ENCODE assay signal across 24 cellular contexts in genomic region chr21:38443110-38443509, GRCh38. TPM values are rescaled to one million over a fixed set of nuclear protein-coding genes. Genes with fewer than 3 reads are reported as not detected.
"Had no signal": no experiment of that assay in that cellular context is flagged by ENCODE, and none has a peak within 500 bp of the region (broad histone marks: within the 10 kb centered on the region; RNA-seq: fewer than 3 reads in every experiment).

No MANE protein-coding gene starts in this region.

- DNase-seq: activated CD4-positive, alpha-beta T cell treated with anti-CD3 and anti-CD28 coated beads for 48 hours; activated CD4-positive, CD25-positive, alpha-beta regulatory T cell; activated CD8-positive, alpha-beta T cell treated with anti-CD3 and anti-CD28 coated beads for 36 hours; activated naive CD4-positive, alpha-beta T cell; activated naive CD8-positive, alpha-beta T cell treated with anti-CD3 and anti-CD28 coated beads, Interleukin-2, amount 10 ng/mL, durations not matched to agents 7 days and 5 days; activated T-cell treated with anti-CD3 and anti-CD28 coated beads, Interleukin-2, amount 50 U/mL, for 1 hour; amygdala; central memory CD4-positive, alpha-beta T cell; colonic mucosa; effector CD4-positive, alpha-beta T cell; esophagus squamous epithelium; hippocampal formation; mesendoderm; natural killer cell; stimulated activated CD4-positive, alpha-beta T cell treated with anti-CD3 and anti-CD28 coated beads, Interleukin-2, amount 100 ng/mL, for 24 hours; stimulated activated naive CD4-positive, alpha-beta T cell treated with Interleukin-2 at 50 U/mL for 16 hours; T-cell; transverse colon; uterus had no signal

- H3K9me3 Mint-ChIP-seq: activated CD8-positive, alpha-beta T cell treated with anti-CD3 and anti-CD28 coated beads for 36 hours; activated naive CD8-positive, alpha-beta T cell treated with anti-CD3 and anti-CD28 coated beads, Interleukin-2, amount 10 ng/mL, durations not matched to agents 7 days and 5 days; activated T-helper 17 cell treated with anti-CD3 and anti-CD28 coated beads, Interleukin-2, amount 50 U/mL, for 72 hours; brain; natural killer cell; T-cell had no signal

- H3K36me3 Mint-ChIP-seq: activated naive CD8-positive, alpha-beta T cell treated with anti-CD3 and anti-CD28 coated beads, Interleukin-2, amount 10 ng/mL, durations not matched to agents 7 days and 5 days; brain; natural killer cell; T-cell had no signal

- H3K27ac ChIP-seq: colonic mucosa, esophagus squamous epithelium, transverse colon, uterus had no signal

- H3K4me1 Mint-ChIP-seq: activated naive CD8-positive, alpha-beta T cell treated with anti-CD3 and anti-CD28 coated beads, Interleukin-2, amount 10 ng/mL, durations not matched to agents 7 days and 5 days; activated T-helper 17 cell treated with anti-CD3 and anti-CD28 coated beads, Interleukin-2, amount 50 U/mL, for 72 hours; T-cell had no signal

- H3K27me3 ChIP-seq: colonic mucosa, esophagus squamous epithelium, transverse colon, uterus had no signal

- ATAC-seq: activated CD8-positive, alpha-beta T cell treated with anti-CD3 and anti-CD28 coated beads for 36 hours; activated T-helper 17 cell treated with anti-CD3 and anti-CD28 coated beads, Interleukin-2, amount 50 U/mL, for 72 hours; left lobe of liver; natural killer cell; SK-N-SH treated with all-trans-retinoic acid at 6 μM for 48 hours; T-cell had no signal

- H3K27me3 Mint-ChIP-seq: activated CD8-positive, alpha-beta T cell treated with anti-CD3 and anti-CD28 coated beads for 36 hours; brain had no signal

- H3K4me3 ChIP-seq: colonic mucosa, esophagus squamous epithelium, transverse colon, uterus had no signal

- H3K36me3 ChIP-seq: colonic mucosa, esophagus squamous epithelium, transverse colon, uterus had no signal

- H3K4me3 Mint-ChIP-seq: activated CD8-positive, alpha-beta T cell treated with anti-CD3 and anti-CD28 coated beads for 36 hours; activated naive CD8-positive, alpha-beta T cell treated with anti-CD3 and anti-CD28 coated beads, Interleukin-2, amount 10 ng/mL, durations not matched to agents 7 days and 5 days; activated T-helper 17 cell treated with anti-CD3 and anti-CD28 coated beads, Interleukin-2, amount 50 U/mL, for 72 hours; brain; natural killer cell; T-cell had no signal

- H3K4me1 ChIP-seq: colonic mucosa, transverse colon, uterus had no signal

- H3K9me3 ChIP-seq: colonic mucosa, esophagus squamous epithelium, transverse colon, uterus had no signal

- H3K27ac Mint-ChIP-seq: activated CD8-positive, alpha-beta T cell treated with anti-CD3 and anti-CD28 coated beads for 36 hours; activated naive CD8-positive, alpha-beta T cell treated with anti-CD3 and anti-CD28 coated beads, Interleukin-2, amount 10 ng/mL, durations not matched to agents 7 days and 5 days; activated T-helper 17 cell treated with anti-CD3 and anti-CD28 coated beads, Interleukin-2, amount 50 U/mL, for 72 hours; natural killer cell; T-cell had no signal

- FAIRE-seq: keratinocyte had no signal

RNA-seq across cellular contexts. Expression of gene ERG, which starts 55.2 kb away (rescaled TPM):
- total RNA-seq: activated CD8-positive, alpha-beta T cell treated with anti-CD3 and anti-CD28 coated beads for 36 hours; activated naive CD8-positive, alpha-beta T cell treated with anti-CD3 and anti-CD28 coated beads, Interleukin-2, amount 10 ng/mL, durations not matched to agents 7 days and 5 days; activated T-helper 17 cell treated with anti-CD3 and anti-CD28 coated beads, Interleukin-2, amount 50 U/mL, for 72 hours had no signal
